Comparison of ENCODE assay signal across 1 cellular context in the genomic region with DNA sequence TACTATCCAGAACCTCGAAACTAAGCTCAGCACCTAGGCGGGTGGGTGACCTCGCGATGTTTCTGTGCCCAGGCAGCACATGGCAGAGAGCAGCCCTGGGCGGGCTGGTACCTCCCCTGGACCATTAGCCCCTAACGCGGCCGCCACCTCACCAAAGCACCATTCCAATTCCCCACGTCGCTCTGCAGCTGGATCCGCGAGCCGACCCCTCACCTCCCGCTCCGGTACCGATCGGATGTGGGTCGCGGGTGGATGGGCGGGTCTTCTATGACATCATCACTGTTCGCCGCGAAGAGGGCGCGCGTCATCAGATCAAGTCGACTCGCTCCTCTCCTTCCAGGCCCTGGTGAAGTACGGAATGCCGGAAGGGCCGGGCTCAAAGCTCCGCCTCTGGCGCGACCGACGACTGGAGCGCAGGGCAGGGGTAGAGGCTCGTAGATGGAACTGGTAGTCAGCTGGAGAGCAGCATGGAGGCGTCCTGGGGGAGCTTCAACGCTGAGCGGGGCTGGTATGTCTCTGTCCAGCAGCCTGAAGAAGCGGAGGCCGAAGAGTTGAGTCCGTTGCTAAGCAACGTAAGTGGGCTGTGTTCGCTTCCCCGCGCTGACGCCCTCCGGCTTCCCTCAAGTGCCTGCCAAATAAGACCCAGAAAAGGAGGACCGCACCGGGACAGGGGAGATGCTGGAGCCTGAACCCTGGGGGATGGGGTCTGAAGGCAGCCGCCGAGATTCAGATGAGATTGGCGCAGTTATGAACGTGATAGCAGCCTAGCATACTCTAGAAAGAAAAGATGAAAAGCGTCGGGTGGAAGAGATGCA.
TF ChIP-seq lines count a peak whose summit lies in the region.

Gene SLC38A6 (plus strand): TSS at position 435 of the 815 bp plus-strand sequence. CDS start 33 bp downstream, at position 468.
A gene with protein sequence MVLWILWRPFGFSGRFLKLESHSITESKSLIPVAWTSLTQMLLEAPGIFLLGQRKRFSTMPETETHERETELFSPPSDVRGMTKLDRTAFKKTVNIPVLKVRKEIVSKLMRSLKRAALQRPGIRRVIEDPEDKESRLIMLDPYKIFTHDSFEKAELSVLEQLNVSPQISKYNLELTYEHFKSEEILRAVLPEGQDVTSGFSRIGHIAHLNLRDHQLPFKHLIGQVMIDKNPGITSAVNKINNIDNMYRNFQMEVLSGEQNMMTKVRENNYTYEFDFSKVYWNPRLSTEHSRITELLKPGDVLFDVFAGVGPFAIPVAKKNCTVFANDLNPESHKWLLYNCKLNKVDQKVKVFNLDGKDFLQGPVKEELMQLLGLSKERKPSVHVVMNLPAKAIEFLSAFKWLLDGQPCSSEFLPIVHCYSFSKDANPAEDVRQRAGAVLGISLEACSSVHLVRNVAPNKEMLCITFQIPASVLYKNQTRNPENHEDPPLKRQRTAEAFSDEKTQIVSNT (minus strand): TSS at position 269 of the 815 bp plus-strand sequence. CDS start 106 bp downstream, at position 163.

TF ChIP-seq in K562, 482 proteins besides CTCF, POLR2A, EP300 and RAD21 (continued from another document and continues in another):
- TF ChIP-seq NKRF (IDR thresholded peaks at IDR 0.05; ENCODE audit: borderline replicate concordance) (peak; percentile 93), SMAD3 (CRISPR knock-in tag; conservative IDR thresholded peaks at IDR 0.05) (0 out of 2 replicates have a peak, but pooled peaks have one; percentile 16), ATF7 (IDR thresholded peaks at IDR 0.05) (peak; percentile 98), SREBF1 (IDR thresholded peaks at IDR 0.05; ENCODE audit: borderline replicate concordance, low read depth, low read length) (no peak), ETS1 (conservative IDR thresholded peaks at IDR 0.05; ENCODE audit: control insufficient read depth, low read depth, low read length) (peak; percentile 51), PML (IDR thresholded peaks at IDR 0.05; ENCODE audit: low read length) (0 out of 2 replicates have a peak, but pooled peaks have one; percentile 31), ZBTB43 (CRISPR knock-in tag; IDR thresholded peaks at IDR 0.05) (no peak), SAFB2 (IDR thresholded peaks at IDR 0.05; ENCODE audit: borderline replicate concordance, low read depth, low read length, severe bottlenecking) (no peak), HDAC2 (IDR thresholded peaks at IDR 0.05) (peak; percentile 70), KHSRP (IDR thresholded peaks at IDR 0.05) (peak; percentile 92), ASH1L (IDR thresholded peaks at IDR 0.05; ENCODE audit: borderline replicate concordance, low read depth, partially characterized antibody) (no peak), UBTF (IDR thresholded peaks at IDR 0.05; ENCODE audit: borderline replicate concordance in 1 of 2, low read depth in 2 of 2, low read length in 2 of 2) (0 out of 4 replicates have a peak, but pooled peaks of 1 of the 2 experiments have one; percentile 38), THAP7 (CRISPR knock-in tag; IDR thresholded peaks at IDR 0.05) (no peak), HDGF (IDR thresholded peaks at IDR 0.05) (no peak), TBP (optimal IDR thresholded peaks at IDR 0.05; ENCODE audit: low read depth, low read length) (peak; percentile 70), ATF1 (CRISPR knock-in tag; IDR thresholded peaks at IDR 0.05) (peak; percentile 89), ATF1 (tag; IDR thresholded peaks at IDR 0.05) (peak; percentile 99), NRF1 (conservative IDR thresholded peaks at IDR 0.05 in 1 of 2, IDR thresholded peaks at IDR 0.05 in 1 of 2) (peak; percentile 41 to 56; a peak in 3 of 4 replicates), ETV1 (tag; conservative IDR thresholded peaks at IDR 0.05; ENCODE audit: low read depth) (peak; percentile 39; the same call in 1 of the 2 replicates), BHLHE40 (IDR thresholded peaks at IDR 0.05; ENCODE audit: low read length) (no peak), ZNF445 (CRISPR knock-in tag; IDR thresholded peaks at IDR 0.05; ENCODE audit: low read depth) (no peak), NCOA4 (IDR thresholded peaks at IDR 0.05; ENCODE audit: partially characterized antibody) (no peak), GABPA (tag; conservative IDR thresholded peaks at IDR 0.05; ENCODE audit: low read depth) (peak; percentile 51), SIRT6 (IDR thresholded peaks at IDR 0.05; ENCODE audit: low read depth, low read length) (no peak), SMARCE1 (IDR thresholded peaks at IDR 0.05) (0 out of 2 replicates have a peak, but pooled peaks have one; percentile 26), MAFF (IDR thresholded peaks at IDR 0.05; ENCODE audit: low read length) (no peak), BRD4 (IDR thresholded peaks at IDR 0.05) (no peak), FOXK2 (conservative IDR thresholded peaks at IDR 0.05 in 1 of 2, IDR thresholded peaks at IDR 0.05 in 1 of 2; ENCODE audit: low read depth in 2 of 2) (peak in 1 of 2 experiments; percentile 68; a peak in 2 of 4 replicates), CBX3 (IDR thresholded peaks at IDR 0.05; ENCODE audit: borderline replicate concordance in 1 of 2, low read length in 2 of 2) (peak in 1 of 2 experiments; percentile 57; a peak in 1 of 3 replicates), IRF2 (CRISPR knock-in tag; IDR thresholded peaks at IDR 0.05) (no peak), NFE2 (IDR thresholded peaks at IDR 0.05; ENCODE audit: low read depth) (no peak), NBN (IDR thresholded peaks at IDR 0.05; ENCODE audit: low read depth) (peak; percentile 84), JUNB (CRISPR knock-in tag; conservative IDR thresholded peaks at IDR 0.05) (peak; percentile 93), CBX5 (IDR thresholded peaks at IDR 0.05; ENCODE audit: borderline replicate concordance, low read depth) (no peak), TAF7 (tag; IDR thresholded peaks at IDR 0.05) (peak; percentile 54; the same call in 1 of the 2 replicates), ZNF639 (CRISPR knock-in tag; conservative IDR thresholded peaks at IDR 0.05 in 1 of 2, IDR thresholded peaks at IDR 0.05 in 1 of 2) (0 out of 4 replicates have a peak, but pooled peaks of 1 of the 2 experiments have one; percentile 48), KLF13 (tag; IDR thresholded peaks at IDR 0.05; ENCODE audit: borderline replicate concordance, low read depth) (peak; percentile 45; the same call in 1 of the 2 replicates), ELF1 (tag; IDR thresholded peaks at IDR 0.05) (peak; percentile 83), GATAD2A (IDR thresholded peaks at IDR 0.05) (0 out of 2 replicates have a peak, but pooled peaks have one; percentile 69), NUFIP1 (IDR thresholded peaks at IDR 0.05; ENCODE audit: partially characterized antibody) (no peak), CC2D1A (IDR thresholded peaks at IDR 0.05) (peak; percentile 72), MTA1 (IDR thresholded peaks at IDR 0.05; ENCODE audit: borderline replicate concordance) (peak; percentile 98)
- TF ChIP-seq, protein P1, sequence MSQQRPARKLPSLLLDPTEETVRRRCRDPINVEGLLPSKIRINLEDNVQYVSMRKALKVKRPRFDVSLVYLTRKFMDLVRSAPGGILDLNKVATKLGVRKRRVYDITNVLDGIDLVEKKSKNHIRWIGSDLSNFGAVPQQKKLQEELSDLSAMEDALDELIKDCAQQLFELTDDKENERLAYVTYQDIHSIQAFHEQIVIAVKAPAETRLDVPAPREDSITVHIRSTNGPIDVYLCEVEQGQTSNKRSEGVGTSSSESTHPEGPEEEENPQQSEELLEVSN (IDR thresholded peaks at IDR 0.05; ENCODE audit: borderline replicate concordance in 1 of 2, extremely low read depth in 1 of 2, insufficient read depth in 1 of 2, insufficient read length in 1 of 2, low read depth in 1 of 2, low read length in 1 of 2, poor library complexity in 1 of 2, severe bottlenecking in 1 of 2) = peak; percentile 19 to 42
- TF ChIP-seq, protein P2, sequence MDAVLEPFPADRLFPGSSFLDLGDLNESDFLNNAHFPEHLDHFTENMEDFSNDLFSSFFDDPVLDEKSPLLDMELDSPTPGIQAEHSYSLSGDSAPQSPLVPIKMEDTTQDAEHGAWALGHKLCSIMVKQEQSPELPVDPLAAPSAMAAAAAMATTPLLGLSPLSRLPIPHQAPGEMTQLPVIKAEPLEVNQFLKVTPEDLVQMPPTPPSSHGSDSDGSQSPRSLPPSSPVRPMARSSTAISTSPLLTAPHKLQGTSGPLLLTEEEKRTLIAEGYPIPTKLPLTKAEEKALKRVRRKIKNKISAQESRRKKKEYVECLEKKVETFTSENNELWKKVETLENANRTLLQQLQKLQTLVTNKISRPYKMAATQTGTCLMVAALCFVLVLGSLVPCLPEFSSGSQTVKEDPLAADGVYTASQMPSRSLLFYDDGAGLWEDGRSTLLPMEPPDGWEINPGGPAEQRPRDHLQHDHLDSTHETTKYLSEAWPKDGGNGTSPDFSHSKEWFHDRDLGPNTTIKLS (IDR thresholded peaks at IDR 0.05; ENCODE audit: borderline replicate concordance, low read depth) = peak; percentile 26; the same call in 1 of the 2 replicates
- TF ChIP-seq, protein P3, sequence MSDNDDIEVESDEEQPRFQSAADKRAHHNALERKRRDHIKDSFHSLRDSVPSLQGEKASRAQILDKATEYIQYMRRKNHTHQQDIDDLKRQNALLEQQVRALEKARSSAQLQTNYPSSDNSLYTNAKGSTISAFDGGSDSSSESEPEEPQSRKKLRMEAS (CRISPR knock-in tag; IDR thresholded peaks at IDR 0.05) = peak; percentile 73; the same call in 1 of the 2 replicates
- TF ChIP-seq, protein P4, sequence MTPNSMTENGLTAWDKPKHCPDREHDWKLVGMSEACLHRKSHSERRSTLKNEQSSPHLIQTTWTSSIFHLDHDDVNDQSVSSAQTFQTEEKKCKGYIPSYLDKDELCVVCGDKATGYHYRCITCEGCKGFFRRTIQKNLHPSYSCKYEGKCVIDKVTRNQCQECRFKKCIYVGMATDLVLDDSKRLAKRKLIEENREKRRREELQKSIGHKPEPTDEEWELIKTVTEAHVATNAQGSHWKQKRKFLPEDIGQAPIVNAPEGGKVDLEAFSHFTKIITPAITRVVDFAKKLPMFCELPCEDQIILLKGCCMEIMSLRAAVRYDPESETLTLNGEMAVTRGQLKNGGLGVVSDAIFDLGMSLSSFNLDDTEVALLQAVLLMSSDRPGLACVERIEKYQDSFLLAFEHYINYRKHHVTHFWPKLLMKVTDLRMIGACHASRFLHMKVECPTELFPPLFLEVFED (CRISPR knock-in tag; conservative IDR thresholded peaks at IDR 0.05) = 0 out of 2 replicates have a peak, but pooled peaks have one; percentile 14
